Comparison of ENCODE assay signal across 17 cellular contexts in genomic region chr18:10050956-10051355, GRCh38.
A peak's percentile ranks its signal among the peaks of the same experiment; 100 is the strongest.
DNase-seq lines count a peak whose midpoint lies in the region; ATAC-seq and TF ChIP-seq lines count a peak whose summit lies in the region.
"Had no signal": no experiment of that assay in that cellular context is flagged by ENCODE, and none has a peak within 500 bp of the region (broad histone marks: within the 10 kb centered on the region; RNA-seq: fewer than 3 reads in every experiment).

No MANE protein-coding gene starts in this region.

- H2BK15ac ChIP-seq in neuronal stem cell (ENCODE audit: low read length): no peak overlapping the region

- TF ChIP-seq CTCF in gastroesophageal sphincter (IDR thresholded peaks at IDR 0.05) (no peak), sigmoid colon (IDR thresholded peaks at IDR 0.05) (no peak), uterus (IDR thresholded peaks at IDR 0.05) (no peak)

- no peak overlapping the region for H2BK5ac ChIP-seq in neuronal stem cell (ENCODE audit: low read length)

- TF ChIP-seq POLR2A in gastroesophageal sphincter (IDR thresholded peaks at IDR 0.05) (no peak), sigmoid colon (IDR thresholded peaks at IDR 0.05) (no peak), uterus (IDR thresholded peaks at IDR 0.05) (no peak)

- TF ChIP-seq EP300 in gastroesophageal sphincter (IDR thresholded peaks at IDR 0.05): no peak
- TF ChIP-seq EP300 in sigmoid colon (IDR thresholded peaks at IDR 0.05): no peak

- H3K9ac ChIP-seq in neuronal stem cell (ENCODE audit: low read depth, low read length, poor library complexity): no peak overlapping the region
- H3K9ac ChIP-seq: BLaER1, GM23248 had no signal

- no peak overlapping the region for H4K8ac ChIP-seq in neuronal stem cell (ENCODE audit: low read depth, low read length)

- H3K36me3 ChIP-seq in gastroesophageal sphincter (no peaks in the 10 kb centered on the region), sigmoid colon (no peaks in the 10 kb centered on the region), uterus (no peaks in the 10 kb centered on the region), neuronal stem cell (replicated peaks in 1 of 2; ENCODE audit: control insufficient read depth in 2 of 2, insufficient read depth in 2 of 2, low read length in 2 of 2) (no peaks in the 10 kb centered on the region)
- H3K36me3 ChIP-seq: BLaER1 had no signal

- H3K23ac ChIP-seq in neuronal stem cell (ENCODE audit: low read depth, low read length, poor library complexity): no peak overlapping the region

- H3K4me3 ChIP-seq in gastroesophageal sphincter (no peak overlapping the region), sigmoid colon (no peak overlapping the region), uterus (no peak overlapping the region), neuronal stem cell (ENCODE audit: low read length in 2 of 2) (no peak overlapping the region)
- H3K4me3 ChIP-seq: BLaER1, GM23248 had no signal

- H3K4me1 ChIP-seq in gastroesophageal sphincter (peaks cover 0 to 45% (median 11%) of the 10 kb centered on the region in 3 donors), sigmoid colon (peaks cover 0 to 57% (median 28%) of the 10 kb centered on the region in 4 donors), uterus (no peaks in the 10 kb centered on the region), neuronal stem cell (ENCODE audit: control insufficient read depth in 2 of 2, insufficient read depth in 1 of 2, low read depth in 1 of 2, low read length in 2 of 2) (peaks cover 0 to 2% of the 10 kb centered on the region in 2 donors)
- H3K4me1 ChIP-seq: BLaER1 had no signal

- 80 to 82% methylated on average over 2 to 3 of the region's 3 CpGs for WGBS in gastroesophageal sphincter (ENCODE audit: low coverage in 1 of 2), 2 donors
- WGBS in sigmoid colon, 2 donors: 84 to 86% methylated on average over 3 of the region's 3 CpGs
- WGBS in neuronal stem cell (ENCODE audit: extremely low coverage in 2 of 2, insufficient read length in 2 of 2, insufficient replicate concordance in 1 of 2), 2 donors: no CpG with 5 or more reads among the region's 3 CpGs

- H3K14ac ChIP-seq in neuronal stem cell (ENCODE audit: low read length): no peak overlapping the region

- H3K4me2 ChIP-seq in neuronal stem cell (ENCODE audit: insufficient read depth, low read length, poor library complexity, severe bottlenecking): no peak overlapping the region
- H3K4me2 ChIP-seq: BLaER1 had no signal

- H2BK12ac ChIP-seq in neuronal stem cell (ENCODE audit: low read length): no peak overlapping the region

- H3K9me3 ChIP-seq in gastroesophageal sphincter (no peaks in the 10 kb centered on the region), sigmoid colon (no peaks in the 10 kb centered on the region), uterus (no peaks in the 10 kb centered on the region), neuronal stem cell (replicated peaks in 1 of 2; ENCODE audit: control insufficient read depth in 2 of 2, insufficient read depth in 1 of 2, low read depth in 1 of 2, low read length in 2 of 2) (no peaks in the 10 kb centered on the region)
- H3K9me3 ChIP-seq: BLaER1 had no signal

- in situ Hi-C loops in KBM-7 (cut with MboI; ENCODE audit: low pct_unique_long_range_greater_than_20kb, low sequenced_read_pairs): no loop called here

- DNase-seq in Right ventricle myocardium inferior (ENCODE audit: missing footprints): no peak
- no peak for DNase-seq in left cardiac atrium
- DNase-seq in sigmoid colon: no peak
- DNase-seq in uterus: no peak
- DNase-seq in neuronal stem cell (ENCODE audit: low spot score): no peak
- DNase-seq in inferior parietal cortex (ENCODE audit: extremely low spot score): no peak
- DNase-seq in KBM-7: no peak
- DNase-seq: GF-D8, GM23248, KG1, NCI-H1092 treated with DMSO at 0.1 percent for 48 hours, NCI-H1694 treated with DMSO at 0.1 percent for 48 hours, NCI-H69 had no signal

- no peaks in the 10 kb centered on the region for H3K79me1 ChIP-seq in neuronal stem cell (ENCODE audit: low read depth, low read length)

- H3K27me3 ChIP-seq in gastroesophageal sphincter: no peaks in the 10 kb centered on the region
- H3K27me3 ChIP-seq in sigmoid colon: no peaks in the 10 kb centered on the region
- H3K27me3 ChIP-seq in uterus: no peaks in the 10 kb centered on the region
- no peaks in the 10 kb centered on the region for H3K27me3 ChIP-seq in neuronal stem cell (ENCODE audit: control insufficient read depth in 3 of 3, insufficient read depth in 3 of 3, low read depth in 1 of 3, low read length in 3 of 3)
- H3K27me3 ChIP-seq: BLaER1 had no signal

- H3K27ac ChIP-seq in gastroesophageal sphincter (peak overlapping the region in 3 of 4 donors; percentile 71 to 77 (median 76)), sigmoid colon (peak overlapping the region; percentile 66 to 74 (median 70)), uterus (peak overlapping the region; percentile 59 to 82), neuronal stem cell (replicated peaks; ENCODE audit: low read length) (no peak overlapping the region)
- H3K27ac ChIP-seq: 22Rv1, BLaER1, GM23248, HL-60 had no signal

- H2AFZ ChIP-seq in neuronal stem cell (ENCODE audit: low read length): no peak overlapping the region
- H2AFZ ChIP-seq: GM23248 had no signal

- H3K18ac ChIP-seq in neuronal stem cell (ENCODE audit: low read length): no peak overlapping the region

- intact Hi-C loops in Right ventricle myocardium inferior (cut with DNase I): loop anchor here (5.0 to 10.0 kb wide), 2 partner anchors 34 to 94 kb away; no protein-coding TSS in a partner anchor
- intact Hi-C loops in left cardiac atrium (cut with DNase I): no loop called here
- intact Hi-C loops in sigmoid colon (cut with DNase I): loop anchor here (10.0 kb wide), 1 partner anchor 184 kb away; no protein-coding TSS in a partner anchor
- intact Hi-C loops in uterus (cut with DNase I; ENCODE audit: low total_unique reads): no loop called here

- no peak overlapping the region for H2AK5ac ChIP-seq in neuronal stem cell (ENCODE audit: low read depth, low read length)

- ATAC-seq in Right ventricle myocardium inferior (peak; percentile 33), left cardiac atrium (no peak), gastroesophageal sphincter (peak; percentile 23)

- H2BK120ac ChIP-seq in neuronal stem cell (ENCODE audit: low read depth, low read length): no peak overlapping the region

- no peak overlapping the region for H4K91ac ChIP-seq in neuronal stem cell (ENCODE audit: low read depth, low read length, poor library complexity)

- no peak overlapping the region for H3K4ac ChIP-seq in neuronal stem cell (ENCODE audit: low read length)

Comparison
In these comparisons a context has a peak if more than half of its experiments do, and no peak if none do; other contexts are left out.
1. ATAC-seq: peak in Right ventricle myocardium inferior (single experiment) and gastroesophageal sphincter (single experiment); none in left cardiac atrium (0 of 2).
2. intact Hi-C loops: an anchor here in Right ventricle myocardium inferior (5.0 to 10.0 kb wide) and sigmoid colon (10.0 kb wide); none called in left cardiac atrium and uterus.